32 cellular contexts compared by ENCODE assay signal in genomic region chr4:42360158-42360557, GRCh38. TPM values are rescaled to one million over a fixed set of nuclear protein-coding genes. Genes with fewer than 3 reads are reported as not detected.
DNase-seq lines count a peak whose midpoint lies in the region; ATAC-seq, FAIRE-seq and TF ChIP-seq lines count a peak whose summit lies in the region.
"Had no signal": no experiment of that assay in that cellular context is flagged by ENCODE, and none has a peak within 500 bp of the region (broad histone marks: within the 10 kb centered on the region; RNA-seq: fewer than 3 reads in every experiment).

No MANE protein-coding gene starts in this region.

- no peak overlapping the region for H3K27ac ChIP-seq in liver (ENCODE audit: low read depth in 1 of 2, low read length in 2 of 2)
- no peak overlapping the region for H3K27ac ChIP-seq in HepG2 (ENCODE audit: extremely low read length, insufficient read depth, low read length)
- no peak overlapping the region for H3K27ac ChIP-seq in endodermal cell (ENCODE audit: low read depth, low read length)
- no peak overlapping the region for H3K27ac ChIP-seq in muscle layer of duodenum (ENCODE audit: low read length)
- H3K27ac ChIP-seq in adrenal gland = no peak overlapping the region
- no peak overlapping the region for H3K27ac ChIP-seq in MM.1S (ENCODE audit: low read length)
- H3K27ac ChIP-seq: A549, cardiac muscle cell, gastrocnemius medialis, neutrophil, vagina had no signal

- no peaks in the 10 kb centered on the region for H4K20me1 ChIP-seq in HepG2 (ENCODE audit: insufficient read depth, low read length)
- no peaks in the 10 kb centered on the region for H4K20me1 ChIP-seq in MM.1S (ENCODE audit: insufficient read depth, low read length)

- H3K9ac ChIP-seq in liver (ENCODE audit: low read depth in 1 of 2, low read length in 2 of 2) (no peak overlapping the region), HepG2 (ENCODE audit: insufficient read depth, low read depth, low read length) (no peak overlapping the region), endodermal cell (ENCODE audit: extremely low read depth, low read length, poor library complexity, severe bottlenecking) (no peak overlapping the region), MM.1S (ENCODE audit: low read length) (no peak overlapping the region)

- peaks cover 9% of the 10 kb centered on the region for H3K4me1 Mint-ChIP-seq in endodermal cell

- no peaks in the 10 kb centered on the region for H3F3A ChIP-seq in MM.1S (ENCODE audit: insufficient read depth, low read length)

- TF ChIP-seq RAD21 in liver (IDR thresholded peaks at IDR 0.05) = no peak
- TF ChIP-seq RAD21 in HepG2 (CRISPR knock-in tag; IDR thresholded peaks at IDR 0.05) = no peak

- no peak for FAIRE-seq in HepG2 (lab: Jason Lieb, UNC)
- FAIRE-seq: A549, colon had no signal

- no peak for TF ChIP-seq CTCF in liver (IDR thresholded peaks at IDR 0.05; ENCODE audit: low read depth, low read length, missing input control)
- TF ChIP-seq CTCF in HepG2 (CRISPR knock-in tag; IDR thresholded peaks at IDR 0.05) = no peak
- no peak for TF ChIP-seq CTCF in endodermal cell (conservative IDR thresholded peaks at IDR 0.05)
- no peak for TF ChIP-seq CTCF in adrenal gland (IDR thresholded peaks at IDR 0.05)
- no peak for TF ChIP-seq CTCF in MM.1S (IDR thresholded peaks at IDR 0.05; ENCODE audit: low read length)

- peaks cover 10% of the 10 kb centered on the region for H3K27me3 Mint-ChIP-seq in endodermal cell (ENCODE audit: insufficient read depth)

- peaks cover 3% of the 10 kb centered on the region for H3K9me3 Mint-ChIP-seq in endodermal cell
- H3K9me3 Mint-ChIP-seq: activated T-helper 2 cell treated with anti-CD3 and anti-CD28 coated beads, Interferon-gamma antibody, Interleukin-2, Interleukin-4, amounts not matched to agents 10 μg/mL and 5 μg/mL and 100 μg/mL, durations not matched to agents 14 hours and 24 hours and 36 hours; mesothelial cell of epicardium had no signal

- TF ChIP-seq EP300 in HepG2 (IDR thresholded peaks at IDR 0.05; ENCODE audit: low read depth in 2 of 2, low read length in 2 of 2) (no peak), HepG2 (CRISPR knock-in tag; IDR thresholded peaks at IDR 0.05; ENCODE audit: borderline replicate concordance) (no peak)

- H3K4me2 ChIP-seq in HepG2 (ENCODE audit: low read depth, low read length) (no peak overlapping the region), MM.1S (ENCODE audit: low read depth, low read length) (no peak overlapping the region)

- CTCF ChIA-PET in HepG2 (lab: Yijun Ruan, JAX; ENCODE audit: low intra/inter-chr PET ratio, low total read pairs) = no interaction called here

- TF ChIP-seq POLR2A in HepG2 (IDR thresholded peaks at IDR 0.05; ENCODE audit: insufficient read depth in 1 of 2, low read depth in 2 of 2, low read length in 2 of 2) (no peak), adrenal gland (IDR thresholded peaks at IDR 0.05) (no peak)

- no peaks in the 10 kb centered on the region for H3K79me2 ChIP-seq in HepG2 (ENCODE audit: insufficient read depth, low read length)
- no peaks in the 10 kb centered on the region for H3K79me2 ChIP-seq in MM.1S (ENCODE audit: low read length)

- no peaks in the 10 kb centered on the region for H3K9me2 ChIP-seq in MM.1S (replicated peaks; ENCODE audit: insufficient read depth, low read length)

- no peak overlapping the region for H3K27ac Mint-ChIP-seq in endodermal cell
- H3K27ac Mint-ChIP-seq: activated T-helper 2 cell treated with anti-CD3 and anti-CD28 coated beads, Interferon-gamma antibody, Interleukin-2, Interleukin-4, amounts not matched to agents 10 μg/mL and 5 μg/mL and 100 μg/mL, durations not matched to agents 14 hours and 24 hours and 36 hours; CD4-positive, alpha-beta memory T cell had no signal

- DNase-seq in HepG2 (ENCODE audit: low spot score) (no peak), endodermal cell (no peak), adrenal gland (no peak), occipital lobe (lab: John Stamatoyannopoulos, UW) (no peak), posterior cingulate gyrus (no peak), MM.1S (no peak)
- DNase-seq: activated CD4-positive, alpha-beta T cell treated with anti-CD3 and anti-CD28 coated beads for 4 hours; activated naive CD4-positive, alpha-beta T cell treated with anti-CD3 and anti-CD28 coated beads, Interleukin-2, amount 50 U/mL, for 16 hours; CD4-positive, alpha-beta memory T cell; effector CD8-positive, alpha-beta T cell; gastrocnemius medialis; GOT3; left colon; naive B cell; NCI-H1092; NCI-H1694 treated with DMSO at 0.1 percent for 48 hours; NCI-H2171; NCI-H82; stimulated activated naive CD4-positive, alpha-beta T cell; T-helper 9 cell had no signal

- H2AFZ ChIP-seq in HepG2 (ENCODE audit: low read length) (no peak overlapping the region), MM.1S (ENCODE audit: low read length) (no peak overlapping the region)

- H3K9me3 ChIP-seq in liver (ENCODE audit: control insufficient read depth in 4 of 4, low read length in 3 of 4) (no peaks in the 10 kb centered on the region), HepG2 (ENCODE audit: low read length) (no peaks in the 10 kb centered on the region), endodermal cell (ENCODE audit: control insufficient read depth, low read length) (no peaks in the 10 kb centered on the region), muscle layer of duodenum (ENCODE audit: control insufficient read depth in 1 of 2, low read length in 2 of 2) (peaks cover 0 to 3% of the 10 kb centered on the region in 2 donors), adrenal gland (replicated peaks in 1 of 3) (no peaks in the 10 kb centered on the region), MM.1S (replicated peaks; ENCODE audit: insufficient read depth, low read length) (no peaks in the 10 kb centered on the region)
- H3K9me3 ChIP-seq: A549, gastrocnemius medialis, neutrophil, vagina had no signal

- H3K4me1 ChIP-seq in liver (ENCODE audit: control insufficient read depth in 4 of 4, insufficient read depth in 4 of 4, low read length in 3 of 4) (peaks cover 0 to 8% (median 0%) of the 10 kb centered on the region in 4 donors), HepG2 (ENCODE audit: insufficient read depth, low read length) (no peaks in the 10 kb centered on the region), endodermal cell (ENCODE audit: control insufficient read depth, insufficient read depth, low read length) (no peaks in the 10 kb centered on the region), muscle layer of duodenum (ENCODE audit: control insufficient read depth in 1 of 2, insufficient read depth in 2 of 2, low read length in 2 of 2) (peaks cover 0 to 5% of the 10 kb centered on the region in 2 donors), adrenal gland (replicated peaks in 1 of 2) (peaks cover 6 to 14% of the 10 kb centered on the region in 2 donors), MM.1S (ENCODE audit: low read length) (no peaks in the 10 kb centered on the region)
- H3K4me1 ChIP-seq: A549, gastrocnemius medialis, vagina had no signal

- H3K36me3 Mint-ChIP-seq in endodermal cell (ENCODE audit: low read depth) = no peaks in the 10 kb centered on the region
- H3K36me3 Mint-ChIP-seq: CD4-positive, alpha-beta memory T cell; mesothelial cell of epicardium; naive B cell had no signal

- BruUV-seq in HepG2 (replicated peaks; lab: Mats Ljungman, UMichigan) = no TSS peak

- in situ Hi-C loops in HepG2 (cut with HindIII; ENCODE audit: extremely low pct_ligation_motif_present, low pct_unique_long_range_greater_than_20kb) = no loop called here

- H3K4me3 ChIP-seq in liver (ENCODE audit: low read depth in 1 of 3, low read length in 3 of 3) (no peak overlapping the region), HepG2 (replicated peaks in 1 of 3; ENCODE audit: insufficient read depth in 1 of 3, low read depth in 2 of 3, low read length in 3 of 3) (no peak overlapping the region), endodermal cell (ENCODE audit: low read length) (peak overlapping the region; percentile 19), muscle layer of duodenum (ENCODE audit: low read depth in 1 of 2, low read length in 2 of 2) (peak overlapping the region; percentile 40 to 45), adrenal gland (peak overlapping the region in 1 of 4 donors; percentile 30), MM.1S (ENCODE audit: low read length) (no peak overlapping the region)
- H3K4me3 ChIP-seq: A549, cardiac muscle cell, gastrocnemius medialis had no signal

- H3K4me3 Mint-ChIP-seq in endodermal cell = no peak overlapping the region
- H3K4me3 Mint-ChIP-seq: CD4-positive, alpha-beta memory T cell; naive B cell had no signal

- no peak for ATAC-seq in HepG2
- ATAC-seq: A549, gastrocnemius medialis, left colon had no signal

- 44% methylated on average over 1 of the region's 1 CpG for WGBS in liver
- 0% methylated on average over 1 of the region's 1 CpG for WGBS in HepG2 (ENCODE audit: low lambda C conversion rate)
- WGBS in endodermal cell (ENCODE audit: insufficient coverage in 1 of 2, insufficient read length in 1 of 2), 2 experiments = 83 to 90% methylated on average over 1 of the region's 1 CpG
- WGBS in adrenal gland, 4 donors = 12 to 18% (median 15%) methylated on average over 1 of the region's 1 CpG

- intact Hi-C loops in HepG2 (cut with micrococcal nuclease; ENCODE audit: unreplicated experiment) (no loop called here), adrenal gland (cut with DNase I) (no loop called here), posterior cingulate gyrus (cut with DNase I) (no loop called here)

- H3K36me3 ChIP-seq in liver (ENCODE audit: control insufficient read depth in 4 of 4, insufficient read depth in 3 of 4, low read depth in 1 of 4, low read length in 3 of 4) (no peaks in the 10 kb centered on the region), HepG2 (replicated peaks in 1 of 2; ENCODE audit: control insufficient read depth in 1 of 2, insufficient read depth in 2 of 2, low read length in 2 of 2) (no peaks in the 10 kb centered on the region), endodermal cell (ENCODE audit: control insufficient read depth, insufficient read depth, low read length) (no peaks in the 10 kb centered on the region), muscle layer of duodenum (ENCODE audit: control insufficient read depth in 1 of 2, insufficient read depth in 2 of 2, low read length in 2 of 2) (no peaks in the 10 kb centered on the region), adrenal gland (replicated peaks in 1 of 2) (no peaks in the 10 kb centered on the region), MM.1S (replicated peaks; ENCODE audit: insufficient read depth, low read length) (no peaks in the 10 kb centered on the region)
- H3K36me3 ChIP-seq: cardiac muscle cell, gastrocnemius medialis, neutrophil, vagina had no signal

- POLR2A ChIA-PET in HepG2 (lab: Yijun Ruan, JAX) = no interaction called here

- H3K27me3 ChIP-seq in liver (ENCODE audit: control insufficient read depth in 4 of 4, insufficient read depth in 4 of 4, low read length in 3 of 4) (peaks cover 0 to 4% (median 1%) of the 10 kb centered on the region in 4 donors), HepG2 (ENCODE audit: control insufficient read depth in 1 of 2, insufficient read depth in 2 of 2, low read length in 2 of 2) (no peaks in the 10 kb centered on the region), endodermal cell (ENCODE audit: control insufficient read depth, insufficient read depth, low read length, poor library complexity, severe bottlenecking) (no peaks in the 10 kb centered on the region), muscle layer of duodenum (ENCODE audit: low read depth, low read length) (no peaks in the 10 kb centered on the region), adrenal gland (no peaks in the 10 kb centered on the region), MM.1S (replicated peaks; ENCODE audit: insufficient read depth, low read length) (no peaks in the 10 kb centered on the region)
- H3K27me3 ChIP-seq: gastrocnemius medialis, vagina had no signal

RNA-seq across cellular contexts. Expression of gene SHISA3, which starts 37.1 kb away (rescaled TPM):
- total RNA-seq in liver (under 1 TPM; 0.25 to 0.56 TPM), HepG2 (2016; rRNA removed; fragmentation: Illumina TruSeq; extraction: Trizol) (not detected in 2 replicates), endodermal cell (10 to 100 TPM; 18.0 to 37.0 TPM), adrenal gland (1 to 10 TPM in 5 of 8 donors, under 1 TPM in 3; 0.26 to 2.8 (median 1.7) TPM), occipital lobe (0.16 TPM)
- polyA plus RNA-seq in liver (under 1 TPM in 1 of 2 donors, not detected in 1; 0.63 TPM), HepG2 (2011; rRNA removed) (not detected in 2 replicates), adrenal gland (1 to 10 TPM; 1.4 to 2.7 (median 1.9) TPM)
- not detected in 2 replicates for total RNA-seq in HepG2 (2016; cell fraction: cytosol; rRNA removed; fragmentation: Illumina TruSeq; extraction: Trizol; ENCODE audit: low read depth)
- total RNA-seq in HepG2 (2016; cell fraction: insoluble cytoplasmic fraction; rRNA removed; fragmentation: Illumina TruSeq; extraction: Trizol) = not detected in 2 replicates
- total RNA-seq in HepG2 (2016; cell fraction: membrane; rRNA removed; fragmentation: Illumina TruSeq; extraction: Trizol) = not detected in 2 replicates
- not detected in 2 replicates for total RNA-seq in HepG2 (2016; cell fraction: nucleus; rRNA removed; fragmentation: Illumina TruSeq; extraction: Trizol)
- polyA plus RNA-seq in HepG2 (2011; cell fraction: cytosol; rRNA removed) = not detected in 2 replicates
- polyA plus RNA-seq in HepG2 (2011; cell fraction: nucleus; rRNA removed) = not detected in 2 replicates
- not detected in 2 replicates for polyA plus RNA-seq in HepG2 (2012)
- not detected in 2 replicates for polyA plus RNA-seq in HepG2 (2016; cell fraction: cytosol; fragmentation: Illumina TruSeq; extraction: Trizol; ENCODE audit: low read depth)
- not detected in 2 replicates for polyA plus RNA-seq in HepG2 (2016; cell fraction: insoluble cytoplasmic fraction; fragmentation: Illumina TruSeq; extraction: Trizol; ENCODE audit: low read depth)
- not detected in 2 replicates for polyA plus RNA-seq in HepG2 (2016; cell fraction: membrane; fragmentation: Illumina TruSeq; extraction: Trizol; ENCODE audit: low read depth)
- not detected in 2 replicates for polyA plus RNA-seq in HepG2 (2016; cell fraction: nucleus; fragmentation: Illumina TruSeq; extraction: Trizol; ENCODE audit: insufficient read depth, low read depth)
- not detected in 2 replicates for polyA minus RNA-seq in HepG2 (2011; rRNA and poly(A)+ RNA removed; ENCODE audit: low replicate concordance)
- polyA minus RNA-seq in HepG2 (2011; cell fraction: cytosol; rRNA and poly(A)+ RNA removed) = not detected in 2 replicates
- not detected in 2 replicates for polyA minus RNA-seq in HepG2 (2011; cell fraction: nucleus; rRNA and poly(A)+ RNA removed)
- 3.2 TPM for polyA plus RNA-seq in endodermal cell (2013, experiment 1 of 2)
- 3.0 TPM for polyA plus RNA-seq in endodermal cell (2013, experiment 2 of 2)
- total RNA-seq: CD4-positive, alpha-beta memory T cell; LHCN-M2; RPMI7951; temporal lobe had no signal
- polyA plus RNA-seq: A549 had no signal

Comparison
In these comparisons a context has a peak if more than half of its experiments do, and no peak if none do; other contexts are left out.
1. H3K4me3 ChIP-seq: peak in endodermal cell (single experiment) and muscle layer of duodenum (2 of 2); none in liver (0 of 3), HepG2 (0 of 3) and MM.1S (single experiment).
2. RNA of gene SHISA3, which starts 37.1 kb away (total RNA-seq): 18.0 to 37.0 TPM in endodermal cell; 0.26 to 2.8 TPM in adrenal gland, 0.25 to 0.56 TPM in liver, 0.16 TPM in occipital lobe (single experiment) and not detected in HepG2; every median in the first group is over 4 times any median in the second.